8 cellular contexts compared by ENCODE assay signal in genomic region chr7:158829342-158830210, GRCh38. TPM values are rescaled to one million over a fixed set of nuclear protein-coding genes. Genes with fewer than 3 reads are reported as not detected.
DNase-seq lines count a peak whose midpoint lies in the region; ATAC-seq, FAIRE-seq and TF ChIP-seq lines count a peak whose summit lies in the region.

TSS of gene ESYT2 (minus strand) at chr7:158829509. CDS start at chr7:158829418, 91 bp downstream.

- H3K27me3 ChIP-seq in uterus, result no peaks in the 10 kb centered on the region

- DNase-seq in GM12892 (ENCODE audit: insufficient read length) (peak; percentile 88), NCI-H146 (lab: John Stamatoyannopoulos, UW) (peak; percentile 94), T-helper 1 cell (peak; percentile 98 to 99 (median 99)), amniotic epithelial cell (ENCODE audit: low read depth) (peak; percentile 95), left cardiac atrium (peak; percentile 99), pulmonary artery endothelial cell (ENCODE audit: low read depth, low spot score) (peak; percentile 85), uterus (peak; percentile 97 to 99)

- peak; percentile 99 for FAIRE-seq in GM12892 (lab: Jason Lieb, UNC)

- peaks cover 0 to 5% of the 10 kb centered on the region in 2 donors for H3K4me1 ChIP-seq in uterus

- TF ChIP-seq POLR2A in GM12892 (IDR thresholded peaks at IDR 0.05; ENCODE audit: low read depth, low read length) (peak; percentile 93; the same call in 1 of the 2 replicates), uterus (IDR thresholded peaks at IDR 0.05) (peak; percentile 99 to 100)

- H3K9me3 ChIP-seq in uterus, result no peaks in the 10 kb centered on the region

- intact Hi-C loops in left cardiac atrium (cut with DNase I) (loop anchor here (5.0 kb wide), 1 partner anchor 47 kb away; no protein-coding TSS in a partner anchor), uterus (cut with DNase I; ENCODE audit: low total_unique reads) (no loop called here)

- peak within 1 kb of the TSS; percentile 89 to 100 for H3K27ac ChIP-seq in uterus

- peak within 1 kb of the TSS; percentile 68 to 83 for H3K4me3 ChIP-seq in uterus

- H3K36me3 ChIP-seq in uterus, result no peaks in the 10 kb centered on the region

- peak in 3 of 4 experiments; percentile 1 to 59 (median 19) for TF ChIP-seq CTCF in uterus (IDR thresholded peaks at IDR 0.05)

- ATAC-seq in HG02840 (IDR thresholded peaks at IDR 0.05; ENCODE audit: low FRiP score, unreplicated experiment), result peak; percentile 84
- peak; percentile 93 to 95 for ATAC-seq in left cardiac atrium

RNA-seq across cellular contexts. Expression of gene ESYT2, which starts in this region (rescaled TPM):
- polyA plus RNA-seq in GM12892 (2012; ENCODE audit: missing spikeins), result 22.7 TPM
- total RNA-seq in left cardiac atrium (10 to 100 TPM; 46.5 to 79.3 TPM), pulmonary artery endothelial cell (61.3 and 67.3 TPM in 2 replicates), uterus (100 to 1,000 TPM in 2 of 4 donors, 10 to 100 TPM in 2; 91.6 to 159 (median 100) TPM)

Comparison
In these comparisons a context has a peak if more than half of its experiments do, and no peak if none do; other contexts are left out.
1. Peak in every context shown above with its lines: DNase-seq, ATAC-seq, H3K4me3 ChIP-seq and H3K27ac ChIP-seq.